ENCODE assay signal across 1 cellular context in the genomic region with DNA sequence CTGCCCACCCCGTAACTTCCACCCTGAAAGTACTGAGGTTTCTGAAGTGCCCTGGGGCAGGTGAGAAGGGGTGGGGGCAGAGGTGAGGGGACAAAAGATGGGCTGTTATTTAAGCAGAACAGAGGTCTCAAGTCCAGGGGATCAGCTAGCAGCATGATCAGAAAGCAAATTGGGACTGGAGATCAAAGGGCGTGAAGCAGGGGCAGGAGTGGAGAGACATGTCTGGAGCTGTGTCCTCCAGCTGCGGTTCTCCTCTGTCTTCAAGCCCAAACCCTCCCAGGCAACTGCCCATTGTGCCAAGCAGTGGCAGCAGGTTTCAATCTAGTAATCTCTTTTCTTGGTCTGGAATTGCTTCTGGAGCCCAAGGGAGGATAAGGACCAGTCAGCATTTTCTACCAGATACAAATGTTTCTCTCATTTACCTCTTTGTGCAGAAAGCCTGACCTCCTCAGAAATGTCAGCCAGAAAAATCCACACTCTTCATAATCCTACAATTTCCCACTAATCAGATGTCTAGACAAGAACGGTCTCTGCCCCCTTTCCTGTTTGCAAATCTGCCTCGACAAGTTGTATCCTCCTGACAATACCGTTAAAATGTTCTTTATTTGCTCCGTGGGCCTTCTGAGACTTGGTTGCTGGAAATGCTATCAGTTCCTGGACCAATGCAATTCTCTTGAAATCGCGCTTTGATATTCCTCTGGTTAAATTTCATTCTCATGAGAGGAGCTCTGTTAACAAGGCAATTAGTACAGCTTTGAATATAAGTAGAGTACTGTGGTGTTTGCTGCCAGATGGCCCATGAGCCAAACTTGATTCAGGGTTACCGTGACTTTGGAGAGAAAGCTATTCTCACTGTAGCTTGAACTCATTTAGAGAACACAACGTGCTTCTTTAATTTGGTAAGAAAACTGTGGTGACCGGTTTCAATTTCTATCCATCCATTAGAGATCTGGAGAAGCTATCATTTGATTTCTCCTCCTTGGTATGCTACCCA.
TF ChIP-seq lines count a peak whose summit lies in the region.

No MANE protein-coding gene starts in this region.

TF ChIP-seq in IMR-90, 13 proteins besides CTCF, POLR2A, EP300 and RAD21:
- TF ChIP-seq BHLHE40 (IDR thresholded peaks at IDR 0.05; ENCODE audit: low read depth, low read length) = no peak
- no peak for TF ChIP-seq FOS (IDR thresholded peaks at IDR 0.05; ENCODE audit: low read depth, low read length)
- peak; percentile 71 for TF ChIP-seq MAFK (IDR thresholded peaks at IDR 0.05; ENCODE audit: low read depth, low read length)
- no peak for TF ChIP-seq CHD1 (IDR thresholded peaks at IDR 0.05; ENCODE audit: low read depth, low read length)
- TF ChIP-seq, protein P1, sequence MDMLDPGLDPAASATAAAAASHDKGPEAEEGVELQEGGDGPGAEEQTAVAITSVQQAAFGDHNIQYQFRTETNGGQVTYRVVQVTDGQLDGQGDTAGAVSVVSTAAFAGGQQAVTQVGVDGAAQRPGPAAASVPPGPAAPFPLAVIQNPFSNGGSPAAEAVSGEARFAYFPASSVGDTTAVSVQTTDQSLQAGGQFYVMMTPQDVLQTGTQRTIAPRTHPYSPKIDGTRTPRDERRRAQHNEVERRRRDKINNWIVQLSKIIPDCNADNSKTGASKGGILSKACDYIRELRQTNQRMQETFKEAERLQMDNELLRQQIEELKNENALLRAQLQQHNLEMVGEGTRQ (IDR thresholded peaks at IDR 0.05; ENCODE audit: low read depth, low read length) = no peak
